Comparison of ENCODE assay signal across 36 cellular contexts in the genomic region with DNA sequence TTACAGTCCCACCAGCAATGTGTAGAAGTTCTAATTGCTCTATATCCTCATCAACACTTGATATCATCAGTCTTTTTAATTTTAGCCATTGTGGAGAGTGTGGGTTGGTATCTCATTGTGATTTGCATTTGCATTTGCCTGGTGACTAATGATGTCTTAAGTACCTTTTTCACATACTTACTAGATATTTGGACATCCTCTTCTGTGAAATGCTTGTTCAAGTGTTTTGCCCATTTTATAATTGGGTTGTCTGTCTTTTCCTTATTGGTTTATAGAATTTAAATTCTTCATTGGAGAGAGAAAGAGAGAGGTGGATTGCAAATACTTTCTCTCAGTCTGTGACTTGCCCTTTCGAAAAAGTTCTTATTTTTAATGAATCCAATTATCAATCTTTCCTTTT. TPM values are rescaled to one million over a fixed set of nuclear protein-coding genes. Genes with fewer than 3 reads are reported as not detected.
DNase-seq lines count a peak whose midpoint lies in the region; ATAC-seq, FAIRE-seq and TF ChIP-seq lines count a peak whose summit lies in the region.
"Had no signal": no experiment of that assay in that cellular context is flagged by ENCODE, and none has a peak within 500 bp of the region (broad histone marks: within the 10 kb centered on the region; RNA-seq: fewer than 3 reads in every experiment).

No MANE protein-coding gene starts in this region.

- no peak overlapping the region for H2AFZ ChIP-seq in HCT116 (ENCODE audit: low read depth, low read length, poor library complexity, severe bottlenecking)
- no peak overlapping the region for H2AFZ ChIP-seq in K562 (ENCODE audit: low read depth, low read length)
- no peak overlapping the region for H2AFZ ChIP-seq in H9 (ENCODE audit: low read length)
- H2AFZ ChIP-seq in OCI-LY7 (ENCODE audit: low read length), result no peak overlapping the region

- no peak overlapping the region for H4K5ac ChIP-seq in H9 (ENCODE audit: insufficient read length, low read depth, low read length)

- no peak overlapping the region for H2BK5ac ChIP-seq in H9 (ENCODE audit: insufficient read length, low read length)

- H3K4me2 ChIP-seq in A549, result no peak overlapping the region
- H3K4me2 ChIP-seq in HCT116 (ENCODE audit: low read length), result no peak overlapping the region
- H3K4me2 ChIP-seq in K562 (ENCODE audit: insufficient read depth, low read length), result no peak overlapping the region
- H3K4me2 ChIP-seq in H9 (ENCODE audit: insufficient read depth, insufficient read length, low read length), result no peak overlapping the region
- H3K4me2 ChIP-seq in OCI-LY7 (ENCODE audit: low read length), result no peak overlapping the region
- H3K4me2 ChIP-seq: BLaER1; BLaER1 treated with 17β-estradiol and CSF1 and Interleukin-3, amounts not matched to agents 10 nM and 100 nM had no signal

- in situ Hi-C loops in K562 (cut with MboI), result no loop called here

- FAIRE-seq in A549 (lab: Jason Lieb, UNC), result no peak
- peak; percentile 6 for FAIRE-seq in K562 (lab: Jason Lieb, UNC)
- FAIRE-seq: A204.1, D721Med had no signal

- no peak overlapping the region for H3K4ac ChIP-seq in H9 (ENCODE audit: low read depth, low read length)

- no peak overlapping the region for H4K8ac ChIP-seq in H9 (replicated peaks; ENCODE audit: insufficient read length, low read depth, low read length)

- no peaks in the 10 kb centered on the region; the same call in 1 of the 2 replicates for H3K27me3 Mint-ChIP-seq in H9 (ENCODE audit: low read depth)
- H3K27me3 Mint-ChIP-seq: B cell; CD4-positive, alpha-beta T cell had no signal

- H2AK5ac ChIP-seq in H9 (ENCODE audit: insufficient read length, low read length), result no peak overlapping the region

- no peak overlapping the region for H3K56ac ChIP-seq in H9 (ENCODE audit: insufficient read length, low read depth, low read length)

- no peak overlapping the region for H2BK120ac ChIP-seq in H9 (ENCODE audit: low read depth, low read length, poor library complexity, severe bottlenecking)

- no peaks in the 10 kb centered on the region for H3K4me1 Mint-ChIP-seq in H9
- H3K4me1 Mint-ChIP-seq: B cell; CD4-positive, alpha-beta memory T cell; CD8-positive, alpha-beta memory T cell had no signal

- no peak overlapping the region for H3T11ph ChIP-seq in H9 (ENCODE audit: low read length)

- no peaks in the 10 kb centered on the region for H3K79me1 ChIP-seq in H9 (ENCODE audit: insufficient read depth, low read depth, low read length, poor library complexity, severe bottlenecking)

- H3K36me3 ChIP-seq in HCT116 (ENCODE audit: control insufficient read depth in 1 of 2, insufficient read depth in 2 of 2, low read length in 2 of 2) (no peaks in the 10 kb centered on the region), HEK293 (ENCODE audit: control insufficient read depth in 2 of 2, insufficient read depth in 1 of 2, low read length in 2 of 2) (no peaks in the 10 kb centered on the region), K562 (ENCODE audit: control insufficient read depth, insufficient read depth, low read length) (no peaks in the 10 kb centered on the region), OCI-LY7 (ENCODE audit: insufficient read depth, low read length) (no peaks in the 10 kb centered on the region)
- H3K36me3 ChIP-seq: BE2C, BLaER1 had no signal

- peaks cover 6 to 19% (median 8%) of the 10 kb centered on the region in 3 experiments; a peak in 5 of 7 replicates for H3K36me3 Mint-ChIP-seq in H9 (ENCODE audit: insufficient read depth in 1 of 3, low read depth in 3 of 3)
- H3K36me3 Mint-ChIP-seq: CD8-positive, alpha-beta T cell had no signal

- POLR2A ChIA-PET in A549 (lab: Yijun Ruan, JAX) (no interaction called here), HCT116 (lab: Charles Lee) (no interaction called here), HEK293 (lab: Yijun Ruan, JAX) (no interaction called here), K562 (lab: Yijun Ruan, JAX) (no interaction called here), OCI-LY7 (lab: Charles Lee) (interaction anchor here (1.4 kb wide), 1 partner anchor 23 kb away, joined by 3 read pairs; no protein-coding TSS in a partner anchor)

- H2BK12ac ChIP-seq in H9 (ENCODE audit: insufficient read length, low read depth, low read length), result no peak overlapping the region

- intact Hi-C loops in HCT116 (cut with micrococcal nuclease) (no loop called here), K562 (cut with micrococcal nuclease) (no loop called here), OCI-LY7 (cut with micrococcal nuclease; ENCODE audit: unreplicated experiment) (no loop called here)

- no peak overlapping the region for H2BK15ac ChIP-seq in H9 (ENCODE audit: low read depth, low read length)

- CTCF ChIA-PET in A549 (lab: Yijun Ruan, JAX) (interaction anchor here (0.7 kb wide), 1 partner anchor 143 kb away, joined by 3 read pairs; no protein-coding TSS in a partner anchor), HCT116 (lab: Charles Lee) (no interaction called here), HEK293 (lab: Yijun Ruan, JAX) (no interaction called here), K562 (lab: Yijun Ruan, JAX; ENCODE audit: low intra/inter-chr PET ratio) (no interaction called here), OCI-LY7 (lab: Charles Lee; ENCODE audit: unreplicated experiment) (no interaction called here)

- no peak overlapping the region for H2BK20ac ChIP-seq in H9 (ENCODE audit: low read depth, low read length, poor library complexity, severe bottlenecking)

- H3K79me2 ChIP-seq in HCT116 (ENCODE audit: insufficient read depth, low read length) (no peaks in the 10 kb centered on the region), K562 (ENCODE audit: control insufficient read depth, insufficient read depth, low read length) (no peaks in the 10 kb centered on the region), H9 (ENCODE audit: insufficient read depth, low read length) (no peaks in the 10 kb centered on the region), OCI-LY7 (ENCODE audit: insufficient read depth, low read depth, low read length) (no peaks in the 10 kb centered on the region)

- H3K27me3 ChIP-seq in HCT116 (ENCODE audit: insufficient read depth, low read length) (no peaks in the 10 kb centered on the region), K562 (ENCODE audit: control insufficient read depth in 2 of 2, insufficient read depth in 2 of 2, low read length in 2 of 2) (no peaks in the 10 kb centered on the region), H9 (ENCODE audit: insufficient read depth, low read length) (no peaks in the 10 kb centered on the region)
- H3K27me3 ChIP-seq: BE2C; BLaER1; BLaER1 treated with 17β-estradiol and CSF1 and Interleukin-3, amounts not matched to agents 10 nM and 100 nM had no signal

- no peak for TF ChIP-seq RAD21 in A549 (conservative IDR thresholded peaks at IDR 0.05 in 1 of 2, IDR thresholded peaks at IDR 0.05 in 1 of 2)
- TF ChIP-seq RAD21 in HCT116 (IDR thresholded peaks at IDR 0.05; ENCODE audit: low read depth), result no peak
- no peak for TF ChIP-seq RAD21 in K562 (CRISPR knock-in tag; conservative IDR thresholded peaks at IDR 0.05 in 1 of 2, IDR thresholded peaks at IDR 0.05 in 1 of 2)

- H3K4me1 ChIP-seq in A549 (no peaks in the 10 kb centered on the region), HCT116 (ENCODE audit: control insufficient read depth in 1 of 2, insufficient read depth in 2 of 2, low read length in 2 of 2) (peaks cover 10% of the 10 kb centered on the region in 2 experiments), HEK293 (ENCODE audit: control insufficient read depth, insufficient read depth, low read length) (no peaks in the 10 kb centered on the region), K562 (replicated peaks in 1 of 2; ENCODE audit: control insufficient read depth in 2 of 2, insufficient read depth in 2 of 2, low read length in 2 of 2) (no peaks in the 10 kb centered on the region), H9 (ENCODE audit: insufficient read depth, low read length) (no peaks in the 10 kb centered on the region), OCI-LY7 (ENCODE audit: insufficient read depth, low read length, poor library complexity, severe bottlenecking) (no peaks in the 10 kb centered on the region)
- H3K4me1 ChIP-seq: BE2C, BLaER1, Caco-2 had no signal

- DNase-seq in A549 (ENCODE audit: low read depth in 1 of 2, low spot score in 1 of 2) (no peak), HCT116 (ENCODE audit: low read depth, low spot score) (no peak), K562 (ENCODE audit: extremely low read depth in 1 of 4, low spot score in 3 of 4) (no peak), ureter (ENCODE audit: low spot score) (no peak), GF-D8 (lab: John Stamatoyannopoulos, UW) (no peak), H9 (no peak), OCI-LY7 (ENCODE audit: low spot score) (no peak)
- DNase-seq: 8988T; ACHN; AML-193; BE2C; C1 segment of cervical spinal cord; Caco-2; Calu3; CD4-positive, alpha-beta memory T cell; CD4-positive, alpha-beta T cell; CD4-positive, CD25-positive, alpha-beta regulatory T cell; CD8-positive, alpha-beta memory T cell; CD8-positive, alpha-beta T cell; COR-L47; DMS 273 treated with DMSO at 0.1 percent for 48 hours; DMS153; DMS53; DMS79; DMS79 treated with DMSO at 0.1 percent for 48 hours; DND-41; EL had no signal

- H3K23me2 ChIP-seq in H9 (ENCODE audit: insufficient read length, low read depth, low read length, poor library complexity, severe bottlenecking), result no peaks in the 10 kb centered on the region

- RAD21 ChIA-PET in HCT116 (lab: Charles Lee; ENCODE audit: low non-redundant PET in 1 of 2, low total read pairs in 2 of 2, uncharacterized antibody in 2 of 2, unreplicated experiment in 2 of 2), result no interaction called here

- H3K4me3 ChIP-seq in A549 (no peak overlapping the region), HCT116 (replicated peaks in 1 of 2; ENCODE audit: low read depth in 1 of 2, low read length in 2 of 2) (no peak overlapping the region), HEK293 (ENCODE audit: low read depth, low read length) (no peak overlapping the region), K562 (no peak overlapping the region), OCI-LY7 (ENCODE audit: low read depth, low read length, poor library complexity, severe bottlenecking) (no peak overlapping the region)
- H3K4me3 ChIP-seq: BLaER1; BLaER1 treated with 17β-estradiol and CSF1 and Interleukin-3, amounts not matched to agents 10 nM and 100 nM had no signal

- WGBS in A549 (ENCODE audit: missing lambda C conversion rate), result 80% methylated on average over 1 of the region's 1 CpG
- 11% methylated on average over 1 of the region's 1 CpG for WGBS in K562 (ENCODE audit: insufficient coverage, low coverage, missing lambda C conversion rate)
- no CpG with 5 or more reads among the region's 1 CpG for WGBS in H9 (ENCODE audit: extremely low coverage, insufficient read length, low lambda C conversion rate)

- no peak overlapping the region for H3K27ac ChIP-seq in A549
- H3K27ac ChIP-seq in HCT116 (ENCODE audit: low read depth, low read length), result no peak overlapping the region
- H3K27ac ChIP-seq in HEK293 (ENCODE audit: extremely low read depth, low read depth, low read length), result no peak overlapping the region
- no peak overlapping the region for H3K27ac ChIP-seq in K562 (ENCODE audit: extremely low read depth, low read depth, low read length)
- H3K27ac ChIP-seq in H9 (ENCODE audit: insufficient read length, low read depth, low read length), result no peak overlapping the region
- no peak overlapping the region for H3K27ac ChIP-seq in OCI-LY7 (ENCODE audit: low read depth, low read length, poor library complexity, severe bottlenecking)
- H3K27ac ChIP-seq: 22Rv1; BLaER1; BLaER1 treated with 17β-estradiol and CSF1 and Interleukin-3, amounts not matched to agents 10 nM and 100 nM; C4-2B had no signal

- TF ChIP-seq EP300 in A549 (IDR thresholded peaks at IDR 0.05), result no peak
- no peak for TF ChIP-seq EP300 in K562 (IDR thresholded peaks at IDR 0.05; ENCODE audit: low read length)

- TF ChIP-seq POLR2A in A549 (IDR thresholded peaks at IDR 0.05; ENCODE audit: low read length), result no peak
- TF ChIP-seq POLR2A in HCT116 (IDR thresholded peaks at IDR 0.05; ENCODE audit: borderline replicate concordance, extremely low read depth, insufficient read depth, insufficient read length), result no peak
- TF ChIP-seq POLR2A in K562 (conservative IDR thresholded peaks at IDR 0.05), result no peak

- no peak overlapping the region for H3K27ac Mint-ChIP-seq in H9
- H3K27ac Mint-ChIP-seq: B cell; CD4-positive, alpha-beta T cell; CD4-positive, CD25-positive, alpha-beta regulatory T cell; CD8-positive, alpha-beta memory T cell; CD8-positive, alpha-beta T cell had no signal

- no peaks in the 10 kb centered on the region for H3K9me1 ChIP-seq in K562 (ENCODE audit: control insufficient read depth, insufficient read depth, low read length)

- H3K9ac ChIP-seq in HCT116 (ENCODE audit: low read length), result no peak overlapping the region
- H3K9ac ChIP-seq in K562 (ENCODE audit: insufficient read depth in 1 of 2, low read depth in 2 of 2, low read length in 2 of 2), result no peak overlapping the region
- no peak overlapping the region for H3K9ac ChIP-seq in H9 (ENCODE audit: extremely low read depth, insufficient read length, low read length)
- H3K9ac ChIP-seq: BLaER1; BLaER1 treated with 17β-estradiol and CSF1 and Interleukin-3, amounts not matched to agents 10 nM and 100 nM had no signal

- H3K9me3 ChIP-seq in A549, result peaks cover 13% of the 10 kb centered on the region; the same call in 2 of the 3 replicates
- H3K9me3 ChIP-seq in HCT116 (ENCODE audit: control insufficient read depth in 1 of 2, insufficient read depth in 1 of 2, low read depth in 1 of 2, low read length in 2 of 2), result peaks cover 0 to 4% of the 10 kb centered on the region in 2 experiments; a peak in 1 of 4 replicates
- no peaks in the 10 kb centered on the region for H3K9me3 ChIP-seq in HEK293 (ENCODE audit: control insufficient read depth, insufficient read depth, low read depth, low read length)
- H3K9me3 ChIP-seq in K562 (replicated peaks; ENCODE audit: control insufficient read depth, insufficient read depth, low read depth, low read length), result peaks cover 2% of the 10 kb centered on the region; the same call in 1 of the 2 replicates
- H3K9me3 ChIP-seq in H9 (ENCODE audit: control insufficient read depth, low read depth, low read length), result no peaks in the 10 kb centered on the region
- no peaks in the 10 kb centered on the region for H3K9me3 ChIP-seq in OCI-LY7 (ENCODE audit: low read length)
- H3K9me3 ChIP-seq: BE2C, Caco-2 had no signal

- H3K4me3 Mint-ChIP-seq in H9, result no peak overlapping the region
- H3K4me3 Mint-ChIP-seq: B cell; CD14-positive monocyte; CD4-positive, alpha-beta memory T cell; CD4-positive, alpha-beta T cell; CD4-positive, CD25-positive, alpha-beta regulatory T cell; CD8-positive, alpha-beta memory T cell; CD8-positive, alpha-beta T cell had no signal

- no peak overlapping the region for H3K23ac ChIP-seq in H9 (ENCODE audit: insufficient read length, low read depth, low read length)

- H4K91ac ChIP-seq in H9 (ENCODE audit: insufficient read length, low read depth, low read length), result no peak overlapping the region

- ATAC-seq in A549, result no peak
- ATAC-seq in HCT116, result no peak
- ATAC-seq in K562, result no peak
- ATAC-seq: CD8-positive, alpha-beta T cell had no signal

- no peaks in the 10 kb centered on the region for H3K9me2 ChIP-seq in HCT116 (ENCODE audit: insufficient read depth)
- H3K9me2 ChIP-seq in OCI-LY7 (ENCODE audit: insufficient read depth, low read length), result no peaks in the 10 kb centered on the region; the same call in 1 of the 2 replicates

- H3K9me3 Mint-ChIP-seq in H9, result peaks cover 18 to 19% of the 10 kb centered on the region in 2 experiments
- H3K9me3 Mint-ChIP-seq: CD4-positive, alpha-beta T cell had no signal

- no peak for TF ChIP-seq CTCF in A549 (IDR thresholded peaks at IDR 0.05)
- TF ChIP-seq CTCF in HCT116 (IDR thresholded peaks at IDR 0.05 in 2 of 3, conservative IDR thresholded peaks at IDR 0.05 in 1 of 3; ENCODE audit: borderline replicate concordance in 1 of 3, insufficient read depth in 1 of 3, low read depth in 2 of 3, low read length in 2 of 3), result no peak
- TF ChIP-seq CTCF in HEK293 (tag by site-specific recombination; IDR thresholded peaks at IDR 0.05), result no peak
- no peak for TF ChIP-seq CTCF in K562 (IDR thresholded peaks at IDR 0.05 in 2 of 3, conservative IDR thresholded peaks at IDR 0.05 in 1 of 3; ENCODE audit: insufficient read depth in 2 of 3, low read depth in 1 of 3, low read length in 3 of 3)
- no peak for TF ChIP-seq CTCF in H9 (conservative IDR thresholded peaks at IDR 0.05)
- no peak for TF ChIP-seq CTCF in OCI-LY7 (conservative IDR thresholded peaks at IDR 0.05; ENCODE audit: low read length)

- H4K20me1 ChIP-seq in HCT116 (ENCODE audit: insufficient read depth), result no peaks in the 10 kb centered on the region
- no peaks in the 10 kb centered on the region for H4K20me1 ChIP-seq in K562 (replicated peaks; ENCODE audit: control insufficient read depth, insufficient read depth, low read length)
- H4K20me1 ChIP-seq in H9 (ENCODE audit: control insufficient read depth, insufficient read depth, insufficient read length), result no peaks in the 10 kb centered on the region
- H4K20me1 ChIP-seq in OCI-LY7 (ENCODE audit: insufficient read depth, low read length), result no peaks in the 10 kb centered on the region
- H4K20me1 ChIP-seq: BLaER1; BLaER1 treated with 17β-estradiol and CSF1 and Interleukin-3, amounts not matched to agents 10 nM and 100 nM had no signal

- H3K14ac ChIP-seq in H9 (ENCODE audit: insufficient read depth, low read length), result no peak overlapping the region

- no TSS peak for BruUV-seq in HCT116 (replicated peaks; lab: Mats Ljungman, UMichigan)
- BruUV-seq in K562 (replicated peaks; lab: Mats Ljungman, UMichigan), result no TSS peak
- no TSS peak for BruUV-seq in OCI-LY7 (replicated peaks; lab: Mats Ljungman, UMichigan)

- no peak overlapping the region for H3K18ac ChIP-seq in H9 (ENCODE audit: insufficient read length, low read depth, low read length)

RNA-seq across cellular contexts. Expression of a gene that starts 14.0 kb away (rescaled TPM):
- polyA plus RNA-seq in A549 (2011; rRNA removed), result 119 and 188 TPM in 2 replicates
- 21.2 and 22.3 TPM in 2 replicates for polyA plus RNA-seq in A549 (2012; cell fraction: cytosol; rRNA removed)
- 13.8 and 16.9 TPM in 2 replicates for polyA plus RNA-seq in A549 (2012; cell fraction: nucleus; rRNA removed)
- 143 to 165 TPM (median 147 TPM) in 3 replicates for polyA plus RNA-seq in A549 (2017; fragmentation: RNase III; extraction: RNeasy Plus Mini Kit Qiagen cat#74134 plus additional on column Dnase treatment)
- polyA minus RNA-seq in A549 (2011; rRNA and poly(A)+ RNA removed), result 112 and 145 TPM in 2 replicates
- total RNA-seq in HCT116 (2021; ENCODE audit: unreplicated experiment), result 174 TPM
- 51.1 and 53.5 TPM in 2 replicates for polyA plus RNA-seq in HCT116 (2012)
- total RNA-seq in K562 (2011; cell fraction: chromatin; rRNA removed; ENCODE audit: low replicate concordance), result 15.2 and 51.7 TPM in 2 replicates
- total RNA-seq in K562 (2011; cell fraction: nucleolus; rRNA removed), result 10.0 and 11.2 TPM in 2 replicates
- total RNA-seq in K562 (2011; cell fraction: nucleoplasm; rRNA removed), result 20.1 and 31.0 TPM in 2 replicates
- total RNA-seq in K562 (2014; rRNA removed), result 31.6 and 40.6 TPM in 2 replicates
- total RNA-seq in K562 (2014; rRNA removed; fragmentation: Illumina TruSeq; extraction: Trizol), result 77.4 and 95.2 TPM in 2 replicates
- 55.3 and 67.5 TPM in 2 replicates for total RNA-seq in K562 (2015; rRNA removed; fragmentation: Illumina TruSeq; extraction: Trizol)
- 113 and 118 TPM in 2 replicates for total RNA-seq in K562 (2021)
- 42.1 and 58.9 TPM in 2 replicates for polyA plus RNA-seq in K562 (2011; rRNA removed)
- polyA plus RNA-seq in K562 (2011; cell fraction: cytosol; rRNA removed), result 10.3 and 23.6 TPM in 2 replicates
- 7.4 and 13.1 TPM in 2 replicates for polyA plus RNA-seq in K562 (2011; cell fraction: nucleus; rRNA removed)
- 49.8 and 54.7 TPM in 2 replicates for polyA plus RNA-seq in K562 (2012)
- polyA plus RNA-seq in K562 (2014; fragmentation: Illumina TruSeq; extraction: Trizol), result 41.5 and 49.0 TPM in 2 replicates
- polyA plus RNA-seq in K562 (2014; fragmentation: Nextera tagmentation; extraction: Ambion mirVana), result 100 to 1,000 TPM in 1 of 2 experiments, 10 to 100 TPM in 1; 55.7 to 112 TPM
- 25.6 and 27.0 TPM in 2 replicates for polyA plus RNA-seq in K562 (2014; rRNA removed)
- polyA minus RNA-seq in K562 (2011; rRNA and poly(A)+ RNA removed), result 134 and 142 TPM in 2 replicates
- 60.7 and 63.8 TPM in 2 replicates for polyA minus RNA-seq in K562 (2011; cell fraction: cytosol; rRNA and poly(A)+ RNA removed)
- 11.8 and 27.0 TPM in 2 replicates for polyA minus RNA-seq in K562 (2011; cell fraction: nucleus; rRNA and poly(A)+ RNA removed)
- total RNA-seq in ureter, result 373 TPM
- total RNA-seq in H9 (2021), result 183 and 184 TPM in 2 replicates
- total RNA-seq in OCI-LY7 (2014; rRNA removed; shearing (Covaris generic)), result 48.5 and 67.5 TPM in 2 replicates
- 127 and 144 TPM in 2 replicates for total RNA-seq in OCI-LY7 (2022)
